In genomic region chr10:5071411-5072198, GRCh38 we compare ENCODE assay signal across 8 cellular contexts. TPM values are rescaled to one million over a fixed set of nuclear protein-coding genes. Genes with fewer than 3 reads are reported as not detected.
DNase-seq lines count a peak whose midpoint lies in the region; ATAC-seq and TF ChIP-seq lines count a peak whose summit lies in the region.

No MANE protein-coding gene starts in this region.

- no peaks in the 10 kb centered on the region for H3K27me3 Mint-ChIP-seq in nephron (ENCODE audit: low read depth)
- peaks cover 2% of the 10 kb centered on the region for H3K27me3 Mint-ChIP-seq in activated CD4-positive, alpha-beta T cell treated with anti-CD3 and anti-CD28 coated beads for 36 hours

- intact Hi-C loops in esophagus squamous epithelium (cut with DNase I) = no loop called here
- intact Hi-C loops in activated CD4-positive, alpha-beta T cell treated with anti-CD3 and anti-CD28 coated beads for 36 hours (cut with DNase I, micrococcal nuclease) = no loop called here

- peak overlapping the region; percentile 63 to 89 (median 75) for H3K27ac Mint-ChIP-seq in nephron
- no peak overlapping the region for H3K27ac Mint-ChIP-seq in activated CD4-positive, alpha-beta T cell treated with anti-CD3 and anti-CD28 coated beads for 36 hours

- TF ChIP-seq POLR2A in esophagus squamous epithelium (IDR thresholded peaks at IDR 0.05) = no peak

- H3K4me1 ChIP-seq in esophagus squamous epithelium = peaks cover 24 to 40% (median 28%) of the 10 kb centered on the region in 3 donors

- peaks cover 21% of the 10 kb centered on the region for H3K9me3 Mint-ChIP-seq in nephron
- peaks cover 4% of the 10 kb centered on the region for H3K9me3 Mint-ChIP-seq in activated CD4-positive, alpha-beta T cell treated with anti-CD3 and anti-CD28 coated beads for 36 hours (ENCODE audit: low read depth)

- H3K36me3 ChIP-seq in esophagus squamous epithelium = no peaks in the 10 kb centered on the region

- H3K4me3 ChIP-seq in esophagus squamous epithelium = peak overlapping the region in 1 of 4 donors; percentile 43

- no peak for ATAC-seq in GM21576 (IDR thresholded peaks at IDR 0.05; ENCODE audit: unreplicated experiment)
- ATAC-seq in activated CD4-positive, alpha-beta T cell treated with anti-CD3 and anti-CD28 coated beads for 36 hours = no peak
- ATAC-seq in HG03280 (IDR thresholded peaks at IDR 0.05; ENCODE audit: unreplicated experiment) = no peak
- no peak for ATAC-seq in HG02884 (IDR thresholded peaks at IDR 0.05; ENCODE audit: unreplicated experiment)

- H3K36me3 Mint-ChIP-seq in nephron (ENCODE audit: low read depth) = no peaks in the 10 kb centered on the region
- no peaks in the 10 kb centered on the region for H3K36me3 Mint-ChIP-seq in activated CD4-positive, alpha-beta T cell treated with anti-CD3 and anti-CD28 coated beads for 36 hours (ENCODE audit: low read depth)

- DNase-seq in DMS53 treated with DMSO at 0.1 percent for 48 hours (lab: John Stamatoyannopoulos, UW; ENCODE audit: unreplicated experiment) (peak; percentile 86), OCI-M1 (lab: John Stamatoyannopoulos, UW) (peak; percentile 94), esophagus squamous epithelium (lab: John Stamatoyannopoulos, UW) (no peak)
- DNase-seq in activated CD4-positive, alpha-beta T cell treated with anti-CD3 and anti-CD28 coated beads for 36 hours = no peak

- H3K27me3 ChIP-seq in esophagus squamous epithelium = no peaks in the 10 kb centered on the region

- H3K4me3 Mint-ChIP-seq in nephron = peak overlapping the region in 1 of 3 experiments; percentile 0
- H3K4me3 Mint-ChIP-seq in activated CD4-positive, alpha-beta T cell treated with anti-CD3 and anti-CD28 coated beads for 36 hours = no peak overlapping the region

- POLR2A ChIA-PET in activated CD4-positive, alpha-beta T cell treated with anti-CD3 and anti-CD28 coated beads for 36 hours (lab: Charles Lee) = no interaction called here

- 17 to 25% methylated on average over 8 of the region's 8 CpGs for WGBS in esophagus squamous epithelium, 2 donors

- no peaks in the 10 kb centered on the region for H3K9me3 ChIP-seq in esophagus squamous epithelium

- CTCF ChIA-PET in activated CD4-positive, alpha-beta T cell treated with anti-CD3 and anti-CD28 coated beads for 36 hours (lab: Charles Lee) = no interaction called here

- TF ChIP-seq CTCF in esophagus squamous epithelium (IDR thresholded peaks at IDR 0.05) = no peak
- no peak for TF ChIP-seq CTCF in nephron (IDR thresholded peaks at IDR 0.05; ENCODE audit: unreplicated experiment in 3 of 3)

- H3K4me1 Mint-ChIP-seq in nephron = peaks cover 30% of the 10 kb centered on the region
- H3K4me1 Mint-ChIP-seq in activated CD4-positive, alpha-beta T cell treated with anti-CD3 and anti-CD28 coated beads for 36 hours = no peaks in the 10 kb centered on the region

- H3K27ac ChIP-seq in esophagus squamous epithelium = peak overlapping the region; percentile 78 to 93 (median 86)

RNA-seq across cellular contexts. Expression of gene AKR1C3, which starts 22.6 kb away (rescaled TPM):
- total RNA-seq in esophagus squamous epithelium = 100 to 1,000 TPM in 2 of 4 donors, 10 to 100 TPM in 2; 45.6 to 149 (median 91.0) TPM
- total RNA-seq in activated CD4-positive, alpha-beta T cell treated with anti-CD3 and anti-CD28 coated beads for 36 hours = under 1 TPM; 0.19 to 0.75 TPM

Comparison
In these comparisons a context has a peak if more than half of its experiments do, and no peak if none do; other contexts are left out.
1. DNase-seq: peak in DMS53 treated with DMSO at 0.1 percent for 48 hours (single experiment) and OCI-M1 (single experiment); none in esophagus squamous epithelium (single experiment) and activated CD4-positive, alpha-beta T cell treated with anti-CD3 and anti-CD28 coated beads for 36 hours (single experiment).
2. RNA of gene AKR1C3, which starts 22.6 kb away (total RNA-seq): 45.6 to 149 TPM in esophagus squamous epithelium; 0.19 to 0.75 TPM in activated CD4-positive, alpha-beta T cell treated with anti-CD3 and anti-CD28 coated beads for 36 hours; every median in the first group is over 10 times any median in the second.